Comparison of ENCODE assay signal across 8 cellular contexts in the genomic region with DNA sequence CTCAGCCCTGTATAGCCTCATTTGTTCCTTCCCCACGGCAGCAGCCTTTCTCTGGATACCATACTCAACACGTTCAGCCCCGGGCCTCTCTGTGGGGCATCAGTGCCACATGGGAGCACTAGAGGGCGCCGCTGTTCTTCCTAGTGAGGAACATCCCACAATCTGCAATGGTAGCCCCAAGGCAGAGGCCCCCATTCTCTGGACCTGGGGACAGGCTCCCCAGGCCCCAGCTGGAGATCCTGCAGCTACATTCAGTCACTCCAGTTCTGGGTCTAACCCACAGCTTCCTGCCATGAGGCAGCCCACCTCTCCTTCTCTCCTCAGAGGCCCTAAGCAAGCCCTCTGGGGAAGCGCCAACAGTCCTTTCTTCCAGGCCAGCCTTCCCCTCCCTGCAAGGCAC. TPM values are rescaled to one million over a fixed set of nuclear protein-coding genes. Genes with fewer than 3 reads are reported as not detected.
DNase-seq lines count a peak whose midpoint lies in the region; ATAC-seq and TF ChIP-seq lines count a peak whose summit lies in the region.

No MANE protein-coding gene starts in this region.

- whole genome bisulfite sequencing in transverse colon (ENCODE audit: low coverage in 1 of 2), 2 donors = 19% methylated on average over 6 of the region's 6 CpGs; no CpG with 5 or more reads in 1 of the 2 donors

- H3K4me1 ChIP-seq in SJSA1 (replicated peaks) (peaks cover 22% of the 10 kb centered on the region), parathyroid adenoma (peaks cover 74% of the 10 kb centered on the region), transverse colon (peaks cover 0 to 4% (median 4%) of the 10 kb centered on the region in 4 donors)

- H3K27me3 ChIP-seq in SJSA1 (replicated peaks) (no peaks in the 10 kb centered on the region), parathyroid adenoma (ENCODE audit: control insufficient read depth, insufficient read depth, low read length) (no peaks in the 10 kb centered on the region), transverse colon (no peaks in the 10 kb centered on the region)

- H3K27ac ChIP-seq in SJSA1 = no peak overlapping the region
- peak overlapping the region; percentile 94 for H3K27ac ChIP-seq in parathyroid adenoma
- no peak overlapping the region for H3K27ac ChIP-seq in transverse colon

- H3K4me3 ChIP-seq in SJSA1 (no peak overlapping the region), parathyroid adenoma (ENCODE audit: low read depth, low read length) (no peak overlapping the region), transverse colon (no peak overlapping the region)

- intact Hi-C loops in transverse colon (cut with DNase I; ENCODE audit: low total_unique reads) = loop anchor here (2.0 kb wide), 1 partner anchor 71 kb away; no protein-coding TSS in a partner anchor

- TF ChIP-seq CTCF in parathyroid adenoma (IDR thresholded peaks at IDR 0.05) (peak; percentile 95), transverse colon (IDR thresholded peaks at IDR 0.05) (peak; percentile 85 to 92 (median 90))

- H3K36me3 ChIP-seq in SJSA1 = peaks cover 43% of the 10 kb centered on the region
- no peaks in the 10 kb centered on the region for H3K36me3 ChIP-seq in parathyroid adenoma (ENCODE audit: control insufficient read depth, insufficient read depth, low read length)
- H3K36me3 ChIP-seq in transverse colon = peaks cover 0 to 4% (median 0%) of the 10 kb centered on the region in 4 donors

- DNase-seq in EH (ENCODE audit: low read depth) (peak; percentile 75), KG1 (lab: John Stamatoyannopoulos, UW) (peak; percentile 69), SJSA1 (ENCODE audit: low read depth in 1 of 2, low spot score in 2 of 2) (peak; percentile 72 to 85), activated gamma-delta T cell (lab: John Stamatoyannopoulos, UW) (peak; percentile 17), germinal center (ENCODE audit: low spot score) (peak; percentile 76), transverse colon (peak; percentile 88)

- ATAC-seq in GM21737 (IDR thresholded peaks at IDR 0.05; ENCODE audit: unreplicated experiment) = peak; percentile 85

- H3K9me3 ChIP-seq in SJSA1 (replicated peaks) (no peaks in the 10 kb centered on the region), parathyroid adenoma (ENCODE audit: control insufficient read depth, low read length) (no peaks in the 10 kb centered on the region), transverse colon (no peaks in the 10 kb centered on the region)

- TF ChIP-seq EP300 in transverse colon (IDR thresholded peaks at IDR 0.05; ENCODE audit: low read depth) = no peak

- in situ Hi-C loops in transverse colon (cut with MboI; ENCODE audit: low pct_ligation_motif_present in 1 of 4, low pct_unique_long_range_greater_than_20kb in 1 of 4, low sequenced_read_pairs in 3 of 4) = loop anchor here in 2 of 4 donors (5.0 kb wide), 2 partner anchors 72 to 77 kb away; no protein-coding TSS in a partner anchor

- H3K9ac ChIP-seq in parathyroid adenoma = no peak overlapping the region

- no peak overlapping the region for H2AFZ ChIP-seq in parathyroid adenoma

- no peak for TF ChIP-seq POLR2A in transverse colon (IDR thresholded peaks at IDR 0.05)

- no peak overlapping the region for H3K4me2 ChIP-seq in parathyroid adenoma (ENCODE audit: low read length)

- peaks cover 90% of the 10 kb centered on the region for H3K79me2 ChIP-seq in parathyroid adenoma

RNA-seq across cellular contexts. Expression of gene SFXN5, which starts 14.2 kb away (rescaled TPM):
- 8.2 and 13.3 TPM in 2 replicates for total RNA-seq in SJSA1 (2014; rRNA removed; shearing (Covaris generic))
- total RNA-seq in transverse colon = 10 to 100 TPM; 12.3 to 98.4 (median 42.7) TPM

RNA-seq across cellular contexts. Expression of gene RAB11FIP5, which starts 27.1 kb away (rescaled TPM):
- total RNA-seq in SJSA1 (2014; rRNA removed; shearing (Covaris generic)) = 15.5 and 23.0 TPM in 2 replicates
- 10 to 100 TPM; 22.7 to 31.0 (median 26.9) TPM for total RNA-seq in transverse colon

Comparison
In these comparisons a context has a peak if more than half of its experiments do, and no peak if none do; other contexts are left out.
1. DNase-seq: peak in every context shown above with its lines; median percentile 88 in transverse colon; 78 in SJSA1; 76 in germinal center; 75 in EH; 69 in KG1; 17 in activated gamma-delta T cell.